Comparison of ENCODE assay signal across 30 cellular contexts in the genomic region with DNA sequence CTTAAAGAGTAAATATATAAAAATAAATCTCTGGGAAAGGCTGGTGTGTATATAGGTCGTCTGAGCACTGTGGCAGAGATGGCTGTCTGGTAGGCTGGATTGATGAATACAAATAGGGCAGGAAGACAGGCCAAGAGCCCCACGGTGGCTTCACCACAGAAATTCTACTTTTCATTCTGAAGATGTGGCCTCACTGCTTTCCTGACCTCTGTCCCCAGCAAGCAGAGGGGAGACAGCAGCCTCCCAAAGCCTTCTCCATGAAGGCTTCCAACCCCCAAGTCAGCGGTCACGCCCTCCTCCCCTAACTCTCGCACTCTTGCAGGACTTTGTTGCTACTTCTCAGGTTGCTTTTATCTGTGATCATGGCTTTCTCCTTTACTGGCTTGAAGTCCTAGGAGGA. TPM values are rescaled to one million over a fixed set of nuclear protein-coding genes. Genes with fewer than 3 reads are reported as not detected.
"Had no signal": no experiment of that assay in that cellular context is flagged by ENCODE, and none has a peak within 500 bp of the region (broad histone marks: within the 10 kb centered on the region; RNA-seq: fewer than 3 reads in every experiment).

No MANE protein-coding gene starts in this region.

- H3K4me1 ChIP-seq: colonic mucosa, esophagus muscularis mucosa, esophagus squamous epithelium, foreskin keratinocyte, gastrocnemius medialis, gastroesophageal sphincter, heart left ventricle, heart right ventricle had no signal

- DNase-seq: colonic mucosa; cortex of kidney; dermis blood vessel endothelial cell; dorsolateral prefrontal cortex; effector CD4-positive, alpha-beta T cell; effector CD8-positive, alpha-beta T cell; effector memory CD4-positive, alpha-beta T cell; effector memory CD8-positive, alpha-beta T cell; endodermal cell; erythroblast; esophagus squamous epithelium; foreskin fibroblast; foreskin keratinocyte; foreskin melanocyte; gastrocnemius medialis; glutamatergic neuron; heart left ventricle; heart right ventricle had no signal

- H3K4me3 ChIP-seq: colonic mucosa, coronary artery, dorsolateral prefrontal cortex, esophagus muscularis mucosa, esophagus squamous epithelium, gastrocnemius medialis, gastroesophageal sphincter, heart left ventricle, heart right ventricle had no signal

- H3K36me3 ChIP-seq: colonic mucosa, esophagus muscularis mucosa, esophagus squamous epithelium, gastrocnemius medialis, gastroesophageal sphincter, heart left ventricle, heart right ventricle had no signal

- H3K27ac ChIP-seq: colonic mucosa, coronary artery, dorsolateral prefrontal cortex, epithelial cell of prostate, esophagus muscularis mucosa, esophagus squamous epithelium, foreskin keratinocyte, gastrocnemius medialis, gastroesophageal sphincter, heart left ventricle, heart right ventricle had no signal

- H3K27me3 ChIP-seq: colonic mucosa had no signal

- H3K9me3 ChIP-seq: colonic mucosa, esophagus muscularis mucosa, esophagus squamous epithelium, gastrocnemius medialis, gastroesophageal sphincter, heart left ventricle, heart right ventricle had no signal

RNA-seq across cellular contexts. Expression of a gene that starts 10.6 kb away (rescaled TPM):
- total RNA-seq: colonic mucosa, endodermal cell, endothelial cell of umbilical vein, epithelial cell of proximal tubule, esophagus mucosa, esophagus muscularis mucosa, fibroblast of lung, fibroblast of villous mesenchyme, foreskin keratinocyte, frontal cortex, glomerular endothelial cell had no signal
- polyA plus RNA-seq: endothelial cell of umbilical vein, fibroblast of lung, foreskin keratinocyte had no signal

RNA-seq across cellular contexts. Expression of a gene that starts 13.4 kb away (rescaled TPM):
- total RNA-seq: dermis blood vessel endothelial cell, dermis microvascular lymphatic vessel endothelial cell had no signal
- polyA plus RNA-seq: endothelial cell of umbilical vein had no signal
